ENCODE assay signal across 15 cellular contexts in genomic region chr6:19297880-19298279, GRCh38.
DNase-seq lines count a peak whose midpoint lies in the region; ATAC-seq and TF ChIP-seq lines count a peak whose summit lies in the region.
"Had no signal": no experiment of that assay in that cellular context is flagged by ENCODE, and none has a peak within 500 bp of the region (broad histone marks: within the 10 kb centered on the region; RNA-seq: fewer than 3 reads in every experiment).

No MANE protein-coding gene starts in this region.

- TF ChIP-seq CTCF in HEK293 (tag by site-specific recombination; IDR thresholded peaks at IDR 0.05) (no peak), omental fat pad (IDR thresholded peaks at IDR 0.05) (no peak), mucosa of descending colon (IDR thresholded peaks at IDR 0.05) (no peak)

- H3K4me2 ChIP-seq in Karpas-422 (ENCODE audit: low read depth, low read length, poor library complexity, severe bottlenecking): no peak overlapping the region
- H3K4me2 ChIP-seq: hepatocyte had no signal

- H3K4me3 ChIP-seq in HEK293 (ENCODE audit: low read depth, low read length): no peak overlapping the region
- H3K4me3 ChIP-seq in mucosa of descending colon: no peak overlapping the region
- H3K4me3 ChIP-seq in Karpas-422 (ENCODE audit: low read length): no peak overlapping the region
- H3K4me3 ChIP-seq: hepatocyte, lung had no signal

- no peaks in the 10 kb centered on the region for H3K27me3 ChIP-seq in Karpas-422 (ENCODE audit: low read length)
- H3K27me3 ChIP-seq: hepatocyte had no signal

- H3K9me3 ChIP-seq in HEK293 (ENCODE audit: control insufficient read depth, insufficient read depth, low read depth, low read length) (no peaks in the 10 kb centered on the region), mucosa of descending colon (no peaks in the 10 kb centered on the region), Karpas-422 (ENCODE audit: low read length) (no peaks in the 10 kb centered on the region)

- no peak overlapping the region for H2AFZ ChIP-seq in Karpas-422 (ENCODE audit: low read length)
- H2AFZ ChIP-seq: hepatocyte had no signal

- no peaks in the 10 kb centered on the region for H4K20me1 ChIP-seq in Karpas-422 (ENCODE audit: insufficient read depth, low read depth, low read length)

- DNase-seq in NCI-H2107 treated with DMSO at 0.1 percent for 48 hours (lab: John Stamatoyannopoulos, UW; ENCODE audit: unreplicated experiment): peak; percentile 57
- DNase-seq in astrocyte of the hippocampus (ENCODE audit: low read depth, low spot score): peak; percentile 15
- no peak for DNase-seq in omental fat pad (ENCODE audit: low spot score)
- no peak for DNase-seq in mucosa of descending colon
- DNase-seq in Karpas-422: no peak
- DNase-seq: activated naive CD4-positive, alpha-beta T cell treated with anti-CD3 and anti-CD28 coated beads, Interleukin-2, amount 50 U/mL, for 16 hours; CD4-positive, CD25-positive, alpha-beta regulatory T cell; central memory CD4-positive, alpha-beta T cell; HFFc6; MV-4-11; nucleus accumbens had no signal

- POLR2A ChIA-PET in HEK293 (lab: Yijun Ruan, JAX): no interaction called here

- H3K79me2 ChIP-seq in Karpas-422 (ENCODE audit: low read length): no peaks in the 10 kb centered on the region
- H3K79me2 ChIP-seq: hepatocyte had no signal

- no peak overlapping the region for H3K9ac ChIP-seq in Karpas-422 (ENCODE audit: low read length)

- H3K36me3 ChIP-seq in HEK293 (ENCODE audit: control insufficient read depth in 2 of 2, insufficient read depth in 1 of 2, low read length in 2 of 2): no peaks in the 10 kb centered on the region
- no peaks in the 10 kb centered on the region for H3K36me3 ChIP-seq in mucosa of descending colon (ENCODE audit: low read depth)
- no peaks in the 10 kb centered on the region for H3K36me3 ChIP-seq in Karpas-422 (ENCODE audit: insufficient read depth, low read length)

- ATAC-seq in omental fat pad (ENCODE audit: low FRiP score): peak; percentile 62
- no peak for ATAC-seq in GM21737 (IDR thresholded peaks at IDR 0.05; ENCODE audit: unreplicated experiment)
- no peak for ATAC-seq in mucosa of descending colon

- intact Hi-C loops in mucosa of descending colon (cut with DNase I, micrococcal nuclease): no loop called here

- H3K4me1 ChIP-seq in HEK293 (ENCODE audit: control insufficient read depth, insufficient read depth, low read length) (0 out of 2 replicates have a peak, but pooled peaks cover 6% of the 10 kb centered on the region), mucosa of descending colon (ENCODE audit: low read depth) (no peaks in the 10 kb centered on the region), Karpas-422 (ENCODE audit: low read length) (no peaks in the 10 kb centered on the region)

- CTCF ChIA-PET in HEK293 (lab: Yijun Ruan, JAX): interaction anchor here (0.6 kb wide), 1 partner anchor 814 kb away, joined by 3 read pairs; no protein-coding TSS in a partner anchor

- H3K27ac ChIP-seq in HEK293 (ENCODE audit: extremely low read depth, low read depth, low read length): no peak overlapping the region
- H3K27ac ChIP-seq in Karpas-422 (ENCODE audit: low read length): no peak overlapping the region
- H3K27ac ChIP-seq: hepatocyte had no signal

- no peaks in the 10 kb centered on the region for H3K9me2 ChIP-seq in Karpas-422 (replicated peaks; ENCODE audit: insufficient read depth, low read length)

TF ChIP-seq in HEK293, 187 proteins besides CTCF, POLR2A, EP300 and RAD21:
- TF ChIP-seq WT1 (tag by site-specific recombination; IDR thresholded peaks at IDR 0.05) (0 out of 2 replicates have a peak, but pooled peaks have one; percentile 32), ZNF350 (tag by site-specific recombination; IDR thresholded peaks at IDR 0.05) (no peak)

Comparison
In these comparisons a context has a peak if more than half of its experiments do, and no peak if none do; other contexts are left out.
1. DNase-seq: peak in NCI-H2107 treated with DMSO at 0.1 percent for 48 hours (single experiment) and astrocyte of the hippocampus (single experiment); none in omental fat pad (single experiment), mucosa of descending colon (0 of 3) and Karpas-422 (single experiment).